ENCODE assay signal across 1 cellular context in genomic region chr19:37933965-37934364, GRCh38.
A peak's percentile ranks its signal among the peaks of the same experiment; 100 is the strongest.
TF ChIP-seq lines count a peak whose summit lies in the region.

No MANE protein-coding gene starts in this region.

TF ChIP-seq in HepG2, 621 proteins besides CTCF, POLR2A, EP300 and RAD21 (continued from another document):
- TF ChIP-seq, protein P1, sequence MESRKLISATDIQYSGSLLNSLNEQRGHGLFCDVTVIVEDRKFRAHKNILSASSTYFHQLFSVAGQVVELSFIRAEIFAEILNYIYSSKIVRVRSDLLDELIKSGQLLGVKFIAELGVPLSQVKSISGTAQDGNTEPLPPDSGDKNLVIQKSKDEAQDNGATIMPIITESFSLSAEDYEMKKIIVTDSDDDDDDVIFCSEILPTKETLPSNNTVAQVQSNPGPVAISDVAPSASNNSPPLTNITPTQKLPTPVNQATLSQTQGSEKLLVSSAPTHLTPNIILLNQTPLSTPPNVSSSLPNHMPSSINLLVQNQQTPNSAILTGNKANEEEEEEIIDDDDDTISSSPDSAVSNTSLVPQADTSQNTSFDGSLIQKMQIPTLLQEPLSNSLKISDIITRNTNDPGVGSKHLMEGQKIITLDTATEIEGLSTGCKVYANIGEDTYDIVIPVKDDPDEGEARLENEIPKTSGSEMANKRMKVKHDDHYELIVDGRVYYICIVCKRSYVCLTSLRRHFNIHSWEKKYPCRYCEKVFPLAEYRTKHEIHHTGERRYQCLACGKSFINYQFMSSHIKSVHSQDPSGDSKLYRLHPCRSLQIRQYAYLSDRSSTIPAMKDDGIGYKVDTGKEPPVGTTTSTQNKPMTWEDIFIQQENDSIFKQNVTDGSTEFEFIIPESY (CRISPR knock-in tag; IDR thresholded peaks at IDR 0.05): no peak
- TF ChIP-seq TFDP2 (CRISPR knock-in tag; IDR thresholded peaks at IDR 0.05): peak; percentile 53; the same call in 1 of the 2 replicates
- TF ChIP-seq HOXA9 (CRISPR knock-in tag; IDR thresholded peaks at IDR 0.05; ENCODE audit: borderline replicate concordance): no peak
- TF ChIP-seq SMAD3 (CRISPR knock-in tag; IDR thresholded peaks at IDR 0.05): 0 out of 2 replicates have a peak, but pooled peaks have one; percentile 31
- TF ChIP-seq ZNF138 (CRISPR knock-in tag; IDR thresholded peaks at IDR 0.05; ENCODE audit: low read depth): 0 out of 2 replicates have a peak, but pooled peaks have one; percentile 32
- TF ChIP-seq, protein P2, sequence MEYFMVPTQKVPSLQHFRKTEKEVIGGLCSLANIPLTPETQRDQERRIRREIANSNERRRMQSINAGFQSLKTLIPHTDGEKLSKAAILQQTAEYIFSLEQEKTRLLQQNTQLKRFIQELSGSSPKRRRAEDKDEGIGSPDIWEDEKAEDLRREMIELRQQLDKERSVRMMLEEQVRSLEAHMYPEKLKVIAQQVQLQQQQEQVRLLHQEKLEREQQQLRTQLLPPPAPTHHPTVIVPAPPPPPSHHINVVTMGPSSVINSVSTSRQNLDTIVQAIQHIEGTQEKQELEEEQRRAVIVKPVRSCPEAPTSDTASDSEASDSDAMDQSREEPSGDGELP (IDR thresholded peaks at IDR 0.05; ENCODE audit: borderline replicate concordance, low read depth): peak; percentile 48; the same call in 1 of the 2 replicates
- TF ChIP-seq KDM6A (CRISPR knock-in tag; IDR thresholded peaks at IDR 0.05; ENCODE audit: low read depth): peak; percentile 85
- peak; percentile 63; the same call in 1 of the 2 replicates for TF ChIP-seq HDAC2 (CRISPR knock-in tag; IDR thresholded peaks at IDR 0.05)
- no peak for TF ChIP-seq FOXA1 (IDR thresholded peaks at IDR 0.05)
- TF ChIP-seq FOXA1 (CRISPR knock-in tag; IDR thresholded peaks at IDR 0.05): no peak
- TF ChIP-seq, protein P3, sequence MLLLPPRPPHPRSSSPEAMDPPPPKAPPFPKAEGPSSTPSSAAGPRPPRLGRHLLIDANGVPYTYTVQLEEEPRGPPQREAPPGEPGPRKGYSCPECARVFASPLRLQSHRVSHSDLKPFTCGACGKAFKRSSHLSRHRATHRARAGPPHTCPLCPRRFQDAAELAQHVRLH (CRISPR knock-in tag; IDR thresholded peaks at IDR 0.05; ENCODE audit: borderline replicate concordance, low read depth): peak; percentile 36; the same call in 1 of the 2 replicates
- 0 out of 2 replicates have a peak, but pooled peaks have one; percentile 19 for TF ChIP-seq ZNF644 (CRISPR knock-in tag; IDR thresholded peaks at IDR 0.05; ENCODE audit: low read depth)
- peak; percentile 98 for TF ChIP-seq TEAD3 (CRISPR knock-in tag; optimal IDR thresholded peaks at IDR 0.05; ENCODE audit: borderline replicate concordance)
- TF ChIP-seq, protein P4, sequence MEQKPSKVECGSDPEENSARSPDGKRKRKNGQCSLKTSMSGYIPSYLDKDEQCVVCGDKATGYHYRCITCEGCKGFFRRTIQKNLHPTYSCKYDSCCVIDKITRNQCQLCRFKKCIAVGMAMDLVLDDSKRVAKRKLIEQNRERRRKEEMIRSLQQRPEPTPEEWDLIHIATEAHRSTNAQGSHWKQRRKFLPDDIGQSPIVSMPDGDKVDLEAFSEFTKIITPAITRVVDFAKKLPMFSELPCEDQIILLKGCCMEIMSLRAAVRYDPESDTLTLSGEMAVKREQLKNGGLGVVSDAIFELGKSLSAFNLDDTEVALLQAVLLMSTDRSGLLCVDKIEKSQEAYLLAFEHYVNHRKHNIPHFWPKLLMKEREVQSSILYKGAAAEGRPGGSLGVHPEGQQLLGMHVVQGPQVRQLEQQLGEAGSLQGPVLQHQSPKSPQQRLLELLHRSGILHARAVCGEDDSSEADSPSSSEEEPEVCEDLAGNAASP (CRISPR knock-in tag; IDR thresholded peaks at IDR 0.05; ENCODE audit: borderline replicate concordance): peak; percentile 58; the same call in 1 of the 2 replicates
- TF ChIP-seq FOXM1 (CRISPR knock-in tag; IDR thresholded peaks at IDR 0.05): no peak
- no peak for TF ChIP-seq AGO2 (optimal IDR thresholded peaks at IDR 0.05; ENCODE audit: low read depth, low read length)
- peak; percentile 68; the same call in 1 of the 2 replicates for TF ChIP-seq SOX5 (CRISPR knock-in tag; IDR thresholded peaks at IDR 0.05; ENCODE audit: borderline replicate concordance)
- peak; percentile 34; the same call in 1 of the 2 replicates for TF ChIP-seq GMEB1 (CRISPR knock-in tag; IDR thresholded peaks at IDR 0.05; ENCODE audit: borderline replicate concordance)
- peak; percentile 3; the same call in 1 of the 2 replicates for TF ChIP-seq MAFF (IDR thresholded peaks at IDR 0.05; ENCODE audit: low read depth, low read length)
- TF ChIP-seq ZBTB21 (CRISPR knock-in tag; IDR thresholded peaks at IDR 0.05): 0 out of 2 replicates have a peak, but pooled peaks have one; percentile 38
- TF ChIP-seq ZNF292 (CRISPR knock-in tag; IDR thresholded peaks at IDR 0.05; ENCODE audit: borderline replicate concordance, low read depth): peak; percentile 48; the same call in 1 of the 2 replicates
- 0 out of 2 replicates have a peak, but pooled peaks have one; percentile 25 for TF ChIP-seq ZFP37 (CRISPR knock-in tag; IDR thresholded peaks at IDR 0.05; ENCODE audit: borderline replicate concordance)
- no peak for TF ChIP-seq SOX6 (IDR thresholded peaks at IDR 0.05)
- TF ChIP-seq SOX6 (CRISPR knock-in tag; IDR thresholded peaks at IDR 0.05): peak; percentile 55; the same call in 1 of the 2 replicates
- peak; percentile 71 for TF ChIP-seq MAX (IDR thresholded peaks at IDR 0.05)
- peak; percentile 50 for TF ChIP-seq JUND (CRISPR knock-in tag; IDR thresholded peaks at IDR 0.05)
- no peak for TF ChIP-seq NAIF1 (CRISPR knock-in tag; IDR thresholded peaks at IDR 0.05; ENCODE audit: borderline replicate concordance)
- TF ChIP-seq CEBPG (CRISPR knock-in tag; IDR thresholded peaks at IDR 0.05): peak; percentile 45
- TF ChIP-seq ATF1 (CRISPR knock-in tag; IDR thresholded peaks at IDR 0.05): peak; percentile 50; the same call in 1 of the 2 replicates
